In genomic region chr3:54240-54639, GRCh38 we compare ENCODE assay signal across 22 cellular contexts.
DNase-seq lines count a peak whose midpoint lies in the region; ATAC-seq and TF ChIP-seq lines count a peak whose summit lies in the region.
"Had no signal": no experiment of that assay in that cellular context is flagged by ENCODE, and none has a peak within 500 bp of the region (broad histone marks: within the 10 kb centered on the region; RNA-seq: fewer than 3 reads in every experiment).

No MANE protein-coding gene starts in this region.

- H3K36me3 Mint-ChIP-seq in type B pancreatic cell = no peaks in the 10 kb centered on the region
- no peaks in the 10 kb centered on the region for H3K36me3 Mint-ChIP-seq in stimulated activated effector memory CD8-positive, alpha-beta T cell treated with anti-CD3 and anti-CD28 coated beads, Interleukin-12 subunit alpha, Interleukin-12 subunit beta, amount 100 ng/mL, for 72 hours
- H3K36me3 Mint-ChIP-seq: memory B cell had no signal

- DNase-seq in NCI-H748 (lab: John Stamatoyannopoulos, UW; ENCODE audit: unreplicated experiment) = peak; percentile 38
- DNase-seq in NCI-H748 treated with DMSO at 0.1 percent for 48 hours (lab: John Stamatoyannopoulos, UW) = no peak
- peak; percentile 42 for DNase-seq in SK-MEL-5 (ENCODE audit: low read depth, low spot score)
- DNase-seq in type B pancreatic cell (ENCODE audit: extremely low spot score, unreplicated experiment) = no peak
- DNase-seq in iPS-NIHi7 (ENCODE audit: extremely low spot score) = no peak
- no peak for DNase-seq in stimulated activated effector memory CD8-positive, alpha-beta T cell treated with anti-CD3 and anti-CD28 coated beads, Interleukin-12 subunit alpha, Interleukin-12 subunit beta, amount 100 ng/mL, for 72 hours (ENCODE audit: low spot score in 2 of 2)
- DNase-seq in H4 (ENCODE audit: low spot score) = no peak
- DNase-seq: activated CD4-positive, alpha-beta T cell treated with anti-CD3 and anti-CD28 coated beads for 36 hours; activated CD8-positive, alpha-beta memory T cell treated with anti-CD3 and anti-CD28 coated beads for 24 hours; activated naive CD4-positive, alpha-beta T cell; activated T-cell treated with anti-CD3 and anti-CD28 coated beads, Interleukin-2, amount 50 U/mL, for 1 hour; adrenal gland; effector CD4-positive, alpha-beta T cell; foreskin melanocyte; GOT3; NCI-H446 treated with DMSO at 0.1 percent for 48 hours; nucleus accumbens; T-helper 17 cell; upper lobe of right lung had no signal

- no peak overlapping the region for H3K27ac Mint-ChIP-seq in type B pancreatic cell
- no peak overlapping the region for H3K27ac Mint-ChIP-seq in stimulated activated effector memory CD8-positive, alpha-beta T cell treated with anti-CD3 and anti-CD28 coated beads, Interleukin-12 subunit alpha, Interleukin-12 subunit beta, amount 100 ng/mL, for 72 hours
- H3K27ac Mint-ChIP-seq: activated CD4-positive, alpha-beta T cell treated with anti-CD3 and anti-CD28 coated beads for 36 hours; memory B cell; T-helper 17 cell had no signal

- no peaks in the 10 kb centered on the region for H3K9me3 Mint-ChIP-seq in type B pancreatic cell
- peaks cover 4% of the 10 kb centered on the region for H3K9me3 Mint-ChIP-seq in stimulated activated effector memory CD8-positive, alpha-beta T cell treated with anti-CD3 and anti-CD28 coated beads, Interleukin-12 subunit alpha, Interleukin-12 subunit beta, amount 100 ng/mL, for 72 hours

- peaks cover 4% of the 10 kb centered on the region for H3K27me3 Mint-ChIP-seq in type B pancreatic cell
- H3K27me3 Mint-ChIP-seq: memory B cell had no signal

- peak; percentile 84 for ATAC-seq in HG02938 (IDR thresholded peaks at IDR 0.05; ENCODE audit: unreplicated experiment)
- no peak for ATAC-seq in stimulated activated effector memory CD8-positive, alpha-beta T cell treated with anti-CD3 and anti-CD28 coated beads, Interleukin-12 subunit alpha, Interleukin-12 subunit beta, amount 100 ng/mL, for 72 hours
- ATAC-seq: activated CD4-positive, alpha-beta T cell treated with anti-CD3 and anti-CD28 coated beads for 36 hours; esophagus mucosa; T-helper 17 cell; upper lobe of right lung had no signal

- H3K4me1 Mint-ChIP-seq in type B pancreatic cell (ENCODE audit: unreplicated experiment) = no peaks in the 10 kb centered on the region
- no peaks in the 10 kb centered on the region for H3K4me1 Mint-ChIP-seq in stimulated activated effector memory CD8-positive, alpha-beta T cell treated with anti-CD3 and anti-CD28 coated beads, Interleukin-12 subunit alpha, Interleukin-12 subunit beta, amount 100 ng/mL, for 72 hours
- H3K4me1 Mint-ChIP-seq: activated CD4-positive, alpha-beta T cell treated with anti-CD3 and anti-CD28 coated beads for 36 hours; memory B cell; T-helper 17 cell had no signal

- TF ChIP-seq CTCF in type B pancreatic cell (conservative IDR thresholded peaks at IDR 0.05) = peak; percentile 40

- H3K4me3 Mint-ChIP-seq in type B pancreatic cell = no peak overlapping the region
- H3K4me3 Mint-ChIP-seq in stimulated activated effector memory CD8-positive, alpha-beta T cell treated with anti-CD3 and anti-CD28 coated beads, Interleukin-12 subunit alpha, Interleukin-12 subunit beta, amount 100 ng/mL, for 72 hours = no peak overlapping the region
- H3K4me3 Mint-ChIP-seq: activated CD4-positive, alpha-beta T cell treated with anti-CD3 and anti-CD28 coated beads for 36 hours; memory B cell; T-helper 17 cell had no signal

- in situ Hi-C loops in SK-MEL-5 (cut with HindIII; ENCODE audit: low pct_unique_long_range_greater_than_20kb, low sequenced_read_pairs) = no loop called here

Comparison
In these comparisons a context has a peak if more than half of its experiments do, and no peak if none do; other contexts are left out.
1. DNase-seq: peak in NCI-H748 (single experiment) and SK-MEL-5 (single experiment); none in NCI-H748 treated with DMSO at 0.1 percent for 48 hours (single experiment), type B pancreatic cell (single experiment), iPS-NIHi7 (single experiment), stimulated activated effector memory CD8-positive, alpha-beta T cell treated with anti-CD3 and anti-CD28 coated beads, Interleukin-12 subunit alpha, Interleukin-12 subunit beta, amount 100 ng/mL, for 72 hours (0 of 2) and H4 (single experiment).